Comparison of ENCODE assay signal across 21 cellular contexts in genomic region chr17:67362173-67362572, GRCh38. TPM values are rescaled to one million over a fixed set of nuclear protein-coding genes. Genes with fewer than 3 reads are reported as not detected.
DNase-seq lines count a peak whose midpoint lies in the region; ATAC-seq and TF ChIP-seq lines count a peak whose summit lies in the region.
"Had no signal": no experiment of that assay in that cellular context is flagged by ENCODE, and none has a peak within 500 bp of the region (broad histone marks: within the 10 kb centered on the region; RNA-seq: fewer than 3 reads in every experiment).

No MANE protein-coding gene starts in this region.

- no peak for TF ChIP-seq CTCF in DND-41 (IDR thresholded peaks at IDR 0.05; ENCODE audit: borderline replicate concordance, extremely low read depth, low read length, poor library complexity, severe bottlenecking)
- no peak for TF ChIP-seq CTCF in osteocyte (IDR thresholded peaks at IDR 0.05)

- no peak overlapping the region for H2AFZ ChIP-seq in DND-41 (ENCODE audit: low read depth, low read length)
- H2AFZ ChIP-seq in Karpas-422 (ENCODE audit: low read length): no peak overlapping the region

- H3K27ac ChIP-seq in DND-41 (ENCODE audit: low read length) (no peak overlapping the region), Karpas-422 (ENCODE audit: low read length) (no peak overlapping the region)
- H3K27ac ChIP-seq: ovary, right lobe of liver, tibial artery had no signal

- H3K27me3 ChIP-seq in DND-41 (ENCODE audit: insufficient read depth, low read length, poor library complexity) (no peaks in the 10 kb centered on the region), Karpas-422 (ENCODE audit: low read length) (no peaks in the 10 kb centered on the region)
- H3K27me3 ChIP-seq: ovary, right lobe of liver, tibial artery had no signal

- H3K9me2 ChIP-seq in Karpas-422 (replicated peaks; ENCODE audit: insufficient read depth, low read length): no peaks in the 10 kb centered on the region

- H3K9me3 Mint-ChIP-seq in activated T-cell treated with anti-CD3 and anti-CD28 coated beads, Interleukin-2, amount 50 U/mL, for 4 hours: no peaks in the 10 kb centered on the region
- H3K9me3 Mint-ChIP-seq in activated T-helper 17 cell treated with anti-CD3 and anti-CD28 coated beads, Interleukin-2, amount 50 U/mL, for 72 hours: no peaks in the 10 kb centered on the region
- no peaks in the 10 kb centered on the region for H3K9me3 Mint-ChIP-seq in osteocyte (ENCODE audit: unreplicated experiment)
- H3K9me3 Mint-ChIP-seq: activated T-helper 2 cell treated with anti-CD3 and anti-CD28 coated beads, Interferon-gamma antibody, Interleukin-2, Interleukin-4, amounts not matched to agents 10 μg/mL and 5 μg/mL and 100 μg/mL, durations not matched to agents 14 hours and 24 hours and 36 hours; stimulated activated memory B cell treated with anti-CD40 and anti-IgM and Interleukin-4, amounts not matched to agents 10 μg/mL and 1 μg/mL and 100 μg/mL, for 72 hours had no signal

- DNase-seq in activated T-cell treated with anti-CD3 and anti-CD28 coated beads, Interleukin-2, amount 50 U/mL, for 4 hours: no peak
- no peak for DNase-seq in activated T-cell treated with anti-CD3 and anti-CD28 coated beads, Interleukin-2, amount 50 U/mL, for 1 hour
- DNase-seq in DND-41 (no peak), osteocyte (ENCODE audit: extremely low spot score, unreplicated experiment) (peak; percentile 32), T-helper 9 cell (no peak), Karpas-422 (no peak)
- DNase-seq: amniotic stem cell, DMS79, hippocampal formation, NCI-H1105, NCI-H2081, NCI-H446 treated with DMSO at 0.1 percent for 48 hours, ovary, right lobe of liver, tibial artery had no signal

- peaks cover 36% of the 10 kb centered on the region for H3K4me1 ChIP-seq in DND-41 (ENCODE audit: insufficient read depth, low read length)
- H3K4me1 ChIP-seq in Karpas-422 (ENCODE audit: low read length): peaks cover 40% of the 10 kb centered on the region

- H3K4me3 Mint-ChIP-seq in activated T-cell treated with anti-CD3 and anti-CD28 coated beads, Interleukin-2, amount 50 U/mL, for 4 hours: peak overlapping the region; percentile 29
- peak overlapping the region; percentile 90 for H3K4me3 Mint-ChIP-seq in activated T-helper 17 cell treated with anti-CD3 and anti-CD28 coated beads, Interleukin-2, amount 50 U/mL, for 72 hours
- H3K4me3 Mint-ChIP-seq in osteocyte (ENCODE audit: unreplicated experiment): no peak overlapping the region
- H3K4me3 Mint-ChIP-seq: stimulated activated memory B cell treated with anti-CD40 and anti-IgM and Interleukin-4, amounts not matched to agents 10 μg/mL and 1 μg/mL and 100 μg/mL, for 72 hours had no signal

- no peaks in the 10 kb centered on the region for H3K9me3 ChIP-seq in DND-41 (ENCODE audit: insufficient read depth, low read length, severe bottlenecking)
- H3K9me3 ChIP-seq in Karpas-422 (ENCODE audit: low read length): no peaks in the 10 kb centered on the region
- H3K9me3 ChIP-seq: ovary, right lobe of liver, tibial artery had no signal

- no peaks in the 10 kb centered on the region for H3K27me3 Mint-ChIP-seq in activated T-cell treated with anti-CD3 and anti-CD28 coated beads, Interleukin-2, amount 50 U/mL, for 4 hours (ENCODE audit: low read depth)
- no peaks in the 10 kb centered on the region for H3K27me3 Mint-ChIP-seq in activated T-helper 17 cell treated with anti-CD3 and anti-CD28 coated beads, Interleukin-2, amount 50 U/mL, for 72 hours
- H3K27me3 Mint-ChIP-seq in osteocyte (ENCODE audit: unreplicated experiment): no peaks in the 10 kb centered on the region
- H3K27me3 Mint-ChIP-seq: stimulated activated memory B cell treated with anti-CD40 and anti-IgM and Interleukin-4, amounts not matched to agents 10 μg/mL and 1 μg/mL and 100 μg/mL, for 72 hours had no signal

- ATAC-seq in activated T-cell treated with anti-CD3 and anti-CD28 coated beads, Interleukin-2, amount 50 U/mL, for 4 hours: no peak
- ATAC-seq in DND-41 (ENCODE audit: insufficient read depth, low read depth) (no peak), GM19328 (IDR thresholded peaks at IDR 0.05; ENCODE audit: unreplicated experiment) (no peak)
- no peak for ATAC-seq in activated T-helper 17 cell treated with anti-CD3 and anti-CD28 coated beads, Interleukin-2, amount 50 U/mL, for 72 hours (replicated peaks)
- ATAC-seq: Panc1; right lobe of liver; stimulated activated memory B cell treated with anti-CD40 and anti-IgM and Interleukin-4, amounts not matched to agents 10 μg/mL and 1 μg/mL and 100 μg/mL, for 72 hours had no signal

- peaks cover 70% of the 10 kb centered on the region; the same call in 1 of the 2 replicates for H4K20me1 ChIP-seq in DND-41 (ENCODE audit: insufficient read depth, low read length)
- H4K20me1 ChIP-seq in Karpas-422 (ENCODE audit: insufficient read depth, low read depth, low read length): peaks cover 43% of the 10 kb centered on the region; the same call in 1 of the 2 replicates

- H3K79me2 ChIP-seq in DND-41 (ENCODE audit: insufficient read depth, low read length): peaks cover 98% of the 10 kb centered on the region
- peaks cover 90% of the 10 kb centered on the region for H3K79me2 ChIP-seq in Karpas-422 (ENCODE audit: low read length)

- peaks cover 33% of the 10 kb centered on the region for H3K36me3 Mint-ChIP-seq in activated T-cell treated with anti-CD3 and anti-CD28 coated beads, Interleukin-2, amount 50 U/mL, for 4 hours (ENCODE audit: insufficient read depth)
- H3K36me3 Mint-ChIP-seq in activated T-helper 17 cell treated with anti-CD3 and anti-CD28 coated beads, Interleukin-2, amount 50 U/mL, for 72 hours (ENCODE audit: low read depth): peaks cover 92% of the 10 kb centered on the region
- H3K36me3 Mint-ChIP-seq in osteocyte (ENCODE audit: unreplicated experiment): peaks cover 14% of the 10 kb centered on the region

- H3K9ac ChIP-seq in DND-41 (ENCODE audit: low read depth, low read length): no peak overlapping the region
- H3K9ac ChIP-seq in Karpas-422 (ENCODE audit: low read length): no peak overlapping the region

- peaks cover 73% of the 10 kb centered on the region for H3K4me1 Mint-ChIP-seq in activated T-cell treated with anti-CD3 and anti-CD28 coated beads, Interleukin-2, amount 50 U/mL, for 4 hours (ENCODE audit: low read depth)
- H3K4me1 Mint-ChIP-seq in activated T-helper 17 cell treated with anti-CD3 and anti-CD28 coated beads, Interleukin-2, amount 50 U/mL, for 72 hours: peaks cover 42% of the 10 kb centered on the region
- peaks cover 40% of the 10 kb centered on the region for H3K4me1 Mint-ChIP-seq in osteocyte (ENCODE audit: unreplicated experiment)

- H3K4me2 ChIP-seq in DND-41 (ENCODE audit: insufficient read depth, low read length): peak overlapping the region; percentile 24; the same call in 1 of the 2 replicates
- H3K4me2 ChIP-seq in Karpas-422 (ENCODE audit: low read depth, low read length, poor library complexity, severe bottlenecking): no peak overlapping the region

- H3K36me3 ChIP-seq in DND-41 (ENCODE audit: insufficient read depth, low read length) (peaks cover 67% of the 10 kb centered on the region), Karpas-422 (ENCODE audit: insufficient read depth, low read length) (peaks cover 49% of the 10 kb centered on the region)
- H3K36me3 ChIP-seq: ovary had no signal

- peak overlapping the region; percentile 22 for H3K27ac Mint-ChIP-seq in activated T-helper 17 cell treated with anti-CD3 and anti-CD28 coated beads, Interleukin-2, amount 50 U/mL, for 72 hours
- no peak overlapping the region for H3K27ac Mint-ChIP-seq in osteocyte (ENCODE audit: unreplicated experiment)
- H3K27ac Mint-ChIP-seq: stimulated activated memory B cell treated with anti-CD40 and anti-IgM and Interleukin-4, amounts not matched to agents 10 μg/mL and 1 μg/mL and 100 μg/mL, for 72 hours had no signal

- H3K4me3 ChIP-seq in DND-41 (ENCODE audit: low read depth in 1 of 2, low read length in 2 of 2): no peak overlapping the region
- H3K4me3 ChIP-seq in Karpas-422 (ENCODE audit: low read length): no peak overlapping the region
- H3K4me3 ChIP-seq: lung, ovary, right lobe of liver, tibial artery had no signal

RNA-seq across cellular contexts. Expression of gene PSMD12, which starts 4.2 kb away (rescaled TPM):
- total RNA-seq in activated T-cell treated with anti-CD3 and anti-CD28 coated beads, Interleukin-2, amount 50 U/mL, for 4 hours: 100 to 1,000 TPM; 127 to 142 (median 139) TPM
- total RNA-seq in activated T-helper 17 cell treated with anti-CD3 and anti-CD28 coated beads, Interleukin-2, amount 50 U/mL, for 72 hours: 100 to 1,000 TPM in 1 of 2 donors, 10 to 100 TPM in 1; 83.0 to 112 TPM
- total RNA-seq in osteocyte: 36.4 and 39.1 TPM in 2 replicates
- 18.7 TPM in 2 replicates for total RNA-seq in Karpas-422 (2014; rRNA removed; shearing (Covaris generic); ENCODE audit: low replicate concordance)

RNA-seq across cellular contexts. Expression of gene PITPNC1, which starts 14.9 kb away (rescaled TPM):
- 10 to 100 TPM; 14.3 to 28.0 (median 19.7) TPM for total RNA-seq in activated T-cell treated with anti-CD3 and anti-CD28 coated beads, Interleukin-2, amount 50 U/mL, for 4 hours
- total RNA-seq in activated T-helper 17 cell treated with anti-CD3 and anti-CD28 coated beads, Interleukin-2, amount 50 U/mL, for 72 hours: 10 to 100 TPM; 43.0 to 45.4 TPM
- 17.9 and 18.0 TPM in 2 replicates for total RNA-seq in osteocyte
- total RNA-seq in Karpas-422 (2014; rRNA removed; shearing (Covaris generic); ENCODE audit: low replicate concordance): 2.7 and 3.8 TPM in 2 replicates
